23 cellular contexts compared by ENCODE assay signal in the genomic region with DNA sequence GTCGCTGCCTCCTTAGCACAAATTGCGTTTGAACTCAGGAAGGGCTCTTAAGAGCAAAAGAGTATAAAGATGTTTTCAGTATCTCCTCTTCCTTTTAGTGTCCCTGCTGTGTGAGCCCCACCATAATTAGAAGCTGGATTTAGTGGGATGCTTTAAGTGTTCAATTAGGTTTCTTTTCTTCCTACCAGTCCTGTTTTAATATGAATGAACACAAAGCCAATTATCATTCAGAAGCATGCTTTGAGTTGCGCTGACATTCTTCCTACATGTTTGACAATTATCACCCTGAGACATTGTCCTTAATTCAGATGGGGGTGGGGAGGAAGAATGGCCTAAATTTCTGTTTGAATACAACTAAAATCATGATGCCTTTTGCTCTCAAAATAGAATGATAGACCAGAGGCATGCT.
"Had no signal": no experiment of that assay in that cellular context is flagged by ENCODE, and none has a peak within 500 bp of the region (broad histone marks: within the 10 kb centered on the region; RNA-seq: fewer than 3 reads in every experiment).

No MANE protein-coding gene starts in this region.

- H3K36me3 ChIP-seq: brain microvascular endothelial cell, pancreas, prostate gland, suprapubic skin, tibial artery, upper lobe of right lung had no signal

- H3K27ac ChIP-seq: brain microvascular endothelial cell, pancreas, prostate gland, suprapubic skin, tibial artery, upper lobe of right lung had no signal

- H3K9me3 ChIP-seq: pancreas, prostate gland, suprapubic skin, tibial artery, upper lobe of right lung had no signal

- H3K4me3 ChIP-seq: pancreas, prostate gland, suprapubic skin, tibial artery, upper lobe of right lung had no signal

- DNase-seq: activated CD4-positive, alpha-beta T cell treated with anti-CD3 and anti-CD28 coated beads for 36 hours; activated CD4-positive, CD25-positive, alpha-beta regulatory T cell; activated CD8-positive, alpha-beta memory T cell treated with anti-CD3 and anti-CD28 coated beads, Interleukin-2, amount 10 ng/mL, durations not matched to agents 7 days and 5 days; activated CD8-positive, alpha-beta T cell treated with anti-CD3 and anti-CD28 coated beads, Interleukin-2, amount 10 ng/mL, durations not matched to agents 7 days and 5 days; activated effector memory CD4-positive, alpha-beta T cell treated with Interleukin-2 at 50 U/mL for 16 hours; activated naive CD4-positive, alpha-beta T cell treated with Interleukin-2 at 50 U/mL for 16 hours; activated T-cell treated with anti-CD3 and anti-CD28 coated beads for 4 hours; aorta; brain microvascular endothelial cell; cortex of kidney; foreskin fibroblast; left cardiac atrium; mammary epithelial cell; pancreas; stimulated activated CD4-positive, alpha-beta T cell treated with anti-CD3 and anti-CD28 coated beads, Interleukin-15, amount 100 ng/mL, for 24 hours; stimulated activated CD4-positive, alpha-beta T cell treated with anti-CD3 and anti-CD28 coated beads, Interleukin-2, amount 100 ng/mL, for 24 hours; stimulated activated naive B cell treated with anti-CD40 and anti-IgM and Interleukin-4, amounts not matched to agents 10 μg/mL and 1 μg/mL and 100 μg/mL, for 72 hours; T-helper 1 cell; tibial artery; upper lobe of right lung had no signal

- ATAC-seq: activated CD4-positive, alpha-beta T cell treated with anti-CD3 and anti-CD28 coated beads for 36 hours; activated CD8-positive, alpha-beta memory T cell treated with anti-CD3 and anti-CD28 coated beads, Interleukin-2, amount 10 ng/mL, durations not matched to agents 7 days and 5 days; activated CD8-positive, alpha-beta T cell treated with anti-CD3 and anti-CD28 coated beads, Interleukin-2, amount 10 ng/mL, durations not matched to agents 7 days and 5 days; left cardiac atrium; pancreas; right cardiac atrium; stimulated activated naive B cell treated with anti-CD40 and anti-IgM and Interleukin-4, amounts not matched to agents 10 μg/mL and 1 μg/mL and 100 μg/mL, for 72 hours; upper lobe of right lung had no signal

- H3K27me3 ChIP-seq: brain microvascular endothelial cell, pancreas, suprapubic skin, tibial artery, upper lobe of right lung had no signal

- H3K4me1 ChIP-seq: pancreas, prostate gland, suprapubic skin, tibial artery, upper lobe of right lung had no signal
